ENCODE assay signal across 1 cellular context in genomic region chr7:90816511-90817142, GRCh38.
TF ChIP-seq lines count a peak whose summit lies in the region.

No MANE protein-coding gene starts in this region.

TF ChIP-seq in HEK293, 187 proteins besides CTCF, POLR2A, EP300 and RAD21 (continued from another document and continues in another):
- TF ChIP-seq, protein P1, sequence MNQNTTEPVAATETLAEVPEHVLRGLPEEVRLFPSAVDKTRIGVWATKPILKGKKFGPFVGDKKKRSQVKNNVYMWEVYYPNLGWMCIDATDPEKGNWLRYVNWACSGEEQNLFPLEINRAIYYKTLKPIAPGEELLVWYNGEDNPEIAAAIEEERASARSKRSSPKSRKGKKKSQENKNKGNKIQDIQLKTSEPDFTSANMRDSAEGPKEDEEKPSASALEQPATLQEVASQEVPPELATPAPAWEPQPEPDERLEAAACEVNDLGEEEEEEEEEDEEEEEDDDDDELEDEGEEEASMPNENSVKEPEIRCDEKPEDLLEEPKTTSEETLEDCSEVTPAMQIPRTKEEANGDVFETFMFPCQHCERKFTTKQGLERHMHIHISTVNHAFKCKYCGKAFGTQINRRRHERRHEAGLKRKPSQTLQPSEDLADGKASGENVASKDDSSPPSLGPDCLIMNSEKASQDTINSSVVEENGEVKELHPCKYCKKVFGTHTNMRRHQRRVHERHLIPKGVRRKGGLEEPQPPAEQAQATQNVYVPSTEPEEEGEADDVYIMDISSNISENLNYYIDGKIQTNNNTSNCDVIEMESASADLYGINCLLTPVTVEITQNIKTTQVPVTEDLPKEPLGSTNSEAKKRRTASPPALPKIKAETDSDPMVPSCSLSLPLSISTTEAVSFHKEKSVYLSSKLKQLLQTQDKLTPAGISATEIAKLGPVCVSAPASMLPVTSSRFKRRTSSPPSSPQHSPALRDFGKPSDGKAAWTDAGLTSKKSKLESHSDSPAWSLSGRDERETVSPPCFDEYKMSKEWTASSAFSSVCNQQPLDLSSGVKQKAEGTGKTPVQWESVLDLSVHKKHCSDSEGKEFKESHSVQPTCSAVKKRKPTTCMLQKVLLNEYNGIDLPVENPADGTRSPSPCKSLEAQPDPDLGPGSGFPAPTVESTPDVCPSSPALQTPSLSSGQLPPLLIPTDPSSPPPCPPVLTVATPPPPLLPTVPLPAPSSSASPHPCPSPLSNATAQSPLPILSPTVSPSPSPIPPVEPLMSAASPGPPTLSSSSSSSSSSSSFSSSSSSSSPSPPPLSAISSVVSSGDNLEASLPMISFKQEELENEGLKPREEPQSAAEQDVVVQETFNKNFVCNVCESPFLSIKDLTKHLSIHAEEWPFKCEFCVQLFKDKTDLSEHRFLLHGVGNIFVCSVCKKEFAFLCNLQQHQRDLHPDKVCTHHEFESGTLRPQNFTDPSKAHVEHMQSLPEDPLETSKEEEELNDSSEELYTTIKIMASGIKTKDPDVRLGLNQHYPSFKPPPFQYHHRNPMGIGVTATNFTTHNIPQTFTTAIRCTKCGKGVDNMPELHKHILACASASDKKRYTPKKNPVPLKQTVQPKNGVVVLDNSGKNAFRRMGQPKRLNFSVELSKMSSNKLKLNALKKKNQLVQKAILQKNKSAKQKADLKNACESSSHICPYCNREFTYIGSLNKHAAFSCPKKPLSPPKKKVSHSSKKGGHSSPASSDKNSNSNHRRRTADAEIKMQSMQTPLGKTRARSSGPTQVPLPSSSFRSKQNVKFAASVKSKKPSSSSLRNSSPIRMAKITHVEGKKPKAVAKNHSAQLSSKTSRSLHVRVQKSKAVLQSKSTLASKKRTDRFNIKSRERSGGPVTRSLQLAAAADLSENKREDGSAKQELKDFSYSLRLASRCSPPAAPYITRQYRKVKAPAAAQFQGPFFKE (tag by site-specific recombination; IDR thresholded peaks at IDR 0.05; ENCODE audit: borderline replicate concordance): no peak
- TF ChIP-seq ZNF146 (tag by site-specific recombination; IDR thresholded peaks at IDR 0.05) (peak; percentile 17; the same call in 1 of the 2 replicates), KLF17 (tag by site-specific recombination; IDR thresholded peaks at IDR 0.05) (no peak), BCL6B (tag by site-specific recombination; IDR thresholded peaks at IDR 0.05) (no peak), ZNF394 (tag by site-specific recombination; IDR thresholded peaks at IDR 0.05; ENCODE audit: borderline replicate concordance) (no peak), GFI1B (tag by site-specific recombination; IDR thresholded peaks at IDR 0.05) (peak; percentile 27; the same call in 1 of the 2 replicates), ZNF549 (tag by site-specific recombination; IDR thresholded peaks at IDR 0.05) (no peak), ZNF596 (tag by site-specific recombination; IDR thresholded peaks at IDR 0.05) (peak; percentile 50; the same call in 1 of the 2 replicates), GLIS1 (tag by site-specific recombination; IDR thresholded peaks at IDR 0.05) (peak; percentile 12; the same call in 1 of the 2 replicates), ZNF148 (tag by site-specific recombination; IDR thresholded peaks at IDR 0.05; ENCODE audit: borderline replicate concordance) (no peak), SCRT2 (tag by site-specific recombination; IDR thresholded peaks at IDR 0.05) (peak; percentile 37; the same call in 1 of the 2 replicates), ZNF211 (tag by site-specific recombination; IDR thresholded peaks at IDR 0.05; ENCODE audit: low read depth) (no peak), PRDM1 (tag by site-specific recombination; IDR thresholded peaks at IDR 0.05) (peak; percentile 48; the same call in 1 of the 2 replicates), ZNF157 (tag by site-specific recombination; IDR thresholded peaks at IDR 0.05) (no peak), ZNF621 (tag by site-specific recombination; IDR thresholded peaks at IDR 0.05) (no peak), ZNF175 (tag by site-specific recombination; IDR thresholded peaks at IDR 0.05) (no peak), ZNF510 (tag by site-specific recombination; IDR thresholded peaks at IDR 0.05; ENCODE audit: insufficient replicate concordance) (no peak), BCL11B (tag by site-specific recombination; IDR thresholded peaks at IDR 0.05; ENCODE audit: low read depth) (0 out of 2 replicates have a peak, but pooled peaks have one; percentile 39), TSHZ1 (tag by site-specific recombination; IDR thresholded peaks at IDR 0.05; ENCODE audit: borderline replicate concordance) (peak; percentile 86), ZNF488 (tag by site-specific recombination; IDR thresholded peaks at IDR 0.05) (no peak), ZNF404 (tag by site-specific recombination; IDR thresholded peaks at IDR 0.05) (no peak), ZNF302 (tag by site-specific recombination; IDR thresholded peaks at IDR 0.05; ENCODE audit: low read depth) (no peak), ZSCAN23 (tag by site-specific recombination; IDR thresholded peaks at IDR 0.05) (no peak), ZBTB20 (tag by site-specific recombination; IDR thresholded peaks at IDR 0.05) (peak; percentile 44; the same call in 1 of the 2 replicates), ZEB2 (tag by site-specific recombination; IDR thresholded peaks at IDR 0.05) (peak; percentile 80), GLIS2 (tag by site-specific recombination; IDR thresholded peaks at IDR 0.05) (no peak), ZNF214 (tag by site-specific recombination; IDR thresholded peaks at IDR 0.05; ENCODE audit: borderline replicate concordance) (no peak), PRDM10 (tag by site-specific recombination; IDR thresholded peaks at IDR 0.05) (peak; percentile 67), ZIC2 (tag by site-specific recombination; IDR thresholded peaks at IDR 0.05) (no peak)
- TF ChIP-seq, protein P2, sequence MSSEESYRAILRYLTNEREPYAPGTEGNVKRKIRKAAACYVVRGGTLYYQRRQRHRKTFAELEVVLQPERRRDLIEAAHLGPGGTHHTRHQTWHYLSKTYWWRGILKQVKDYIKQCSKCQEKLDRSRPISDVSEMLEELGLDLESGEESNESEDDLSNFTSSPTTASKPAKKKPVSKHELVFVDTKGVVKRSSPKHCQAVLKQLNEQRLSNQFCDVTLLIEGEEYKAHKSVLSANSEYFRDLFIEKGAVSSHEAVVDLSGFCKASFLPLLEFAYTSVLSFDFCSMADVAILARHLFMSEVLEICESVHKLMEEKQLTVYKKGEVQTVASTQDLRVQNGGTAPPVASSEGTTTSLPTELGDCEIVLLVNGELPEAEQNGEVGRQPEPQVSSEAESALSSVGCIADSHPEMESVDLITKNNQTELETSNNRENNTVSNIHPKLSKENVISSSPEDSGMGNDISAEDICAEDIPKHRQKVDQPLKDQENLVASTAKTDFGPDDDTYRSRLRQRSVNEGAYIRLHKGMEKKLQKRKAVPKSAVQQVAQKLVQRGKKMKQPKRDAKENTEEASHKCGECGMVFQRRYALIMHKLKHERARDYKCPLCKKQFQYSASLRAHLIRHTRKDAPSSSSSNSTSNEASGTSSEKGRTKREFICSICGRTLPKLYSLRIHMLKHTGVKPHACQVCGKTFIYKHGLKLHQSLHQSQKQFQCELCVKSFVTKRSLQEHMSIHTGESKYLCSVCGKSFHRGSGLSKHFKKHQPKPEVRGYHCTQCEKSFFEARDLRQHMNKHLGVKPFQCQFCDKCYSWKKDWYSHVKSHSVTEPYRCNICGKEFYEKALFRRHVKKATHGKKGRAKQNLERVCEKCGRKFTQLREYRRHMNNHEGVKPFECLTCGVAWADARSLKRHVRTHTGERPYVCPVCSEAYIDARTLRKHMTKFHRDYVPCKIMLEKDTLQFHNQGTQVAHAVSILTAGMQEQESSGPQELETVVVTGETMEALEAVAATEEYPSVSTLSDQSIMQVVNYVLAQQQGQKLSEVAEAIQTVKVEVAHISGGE (tag by site-specific recombination; conservative IDR thresholded peaks at IDR 0.05; ENCODE audit: low read depth): no peak
